1 cellular context compared by ENCODE assay signal in the genomic region with DNA sequence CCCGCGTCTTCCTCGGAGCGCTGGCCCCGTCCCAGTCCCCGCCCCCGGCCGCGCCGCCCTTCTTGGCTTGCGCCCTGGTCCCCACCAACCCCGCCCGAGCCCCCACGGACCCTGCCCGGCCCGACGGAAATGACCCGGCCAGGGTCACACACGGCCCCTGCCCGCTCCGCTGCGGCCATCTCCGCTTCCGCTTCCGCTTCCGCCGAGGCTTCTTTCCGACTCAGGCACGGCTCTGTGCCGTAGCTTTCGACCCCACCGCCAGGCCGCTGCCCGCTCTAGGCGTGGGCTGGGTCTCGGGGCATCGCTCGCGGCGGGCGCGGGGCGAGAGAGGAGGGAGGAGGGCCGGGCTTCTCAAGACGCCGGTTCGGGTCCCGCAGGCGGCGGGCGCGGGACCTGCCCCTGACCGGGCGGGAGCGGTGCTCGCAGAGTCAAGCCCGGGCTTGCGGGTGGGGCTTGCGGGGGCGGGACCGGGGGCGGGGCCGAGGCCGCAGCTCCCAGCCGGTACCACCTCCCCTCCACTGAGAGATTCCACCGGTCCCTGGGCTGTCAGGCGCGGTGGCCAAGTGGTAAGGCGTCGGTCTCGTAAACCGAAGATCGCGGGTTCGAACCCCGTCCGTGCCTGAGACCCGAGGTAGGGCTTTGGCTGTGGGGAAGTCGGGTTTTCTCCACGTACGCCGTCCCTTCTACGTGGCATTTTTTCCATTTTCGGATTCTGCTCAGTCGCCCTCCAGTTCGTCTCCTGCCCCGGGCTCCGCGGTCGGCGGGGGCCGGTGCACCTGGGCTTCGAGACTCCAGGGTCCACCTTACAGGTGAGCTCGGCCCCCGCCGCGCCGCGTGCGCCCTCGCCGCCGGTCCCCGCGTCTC.
TF ChIP-seq lines count a peak whose summit lies in the region.

No MANE protein-coding gene starts in this region.

TF ChIP-seq in HepG2, 621 proteins besides CTCF, POLR2A, EP300 and RAD21 (continued from another document and continues in another):
- TF ChIP-seq HNF1A (IDR thresholded peaks at IDR 0.05; ENCODE audit: low read depth) (0 out of 2 replicates have a peak, but pooled peaks have one; percentile 55), HNF1A (CRISPR knock-in tag; IDR thresholded peaks at IDR 0.05; ENCODE audit: borderline replicate concordance) (peak; percentile 18; the same call in 1 of the 2 replicates), REL (CRISPR knock-in tag; conservative IDR thresholded peaks at IDR 0.05) (0 out of 2 replicates have a peak, but pooled peaks have one; percentile 6), SNRNP70 (IDR thresholded peaks at IDR 0.05; ENCODE audit: low read depth, low read length) (no peak), BRCA1 (CRISPR knock-in tag; IDR thresholded peaks at IDR 0.05) (0 out of 2 replicates have a peak, but pooled peaks have one; percentile 57), CBFB (CRISPR knock-in tag; IDR thresholded peaks at IDR 0.05) (peak; percentile 66; the same call in 1 of the 2 replicates), RBM22 (optimal IDR thresholded peaks at IDR 0.05; ENCODE audit: low read length) (peak; percentile 94), GPBP1L1 (CRISPR knock-in tag; IDR thresholded peaks at IDR 0.05) (no peak), ADNP (CRISPR knock-in tag; IDR thresholded peaks at IDR 0.05) (peak; percentile 78), NFE2L2 (IDR thresholded peaks at IDR 0.05; ENCODE audit: low read length) (no peak), ATF3 (CRISPR knock-in tag; IDR thresholded peaks at IDR 0.05) (no peak), SYNCRIP (IDR thresholded peaks at IDR 0.05; ENCODE audit: insufficient read depth, low read depth, low read length) (no peak), CBX1 (IDR thresholded peaks at IDR 0.05; ENCODE audit: low read depth) (no peak), RFX1 (IDR thresholded peaks at IDR 0.05) (no peak), PITX1 (CRISPR knock-in tag; IDR thresholded peaks at IDR 0.05) (peak; percentile 60; the same call in 1 of the 2 replicates), PAF1 (CRISPR knock-in tag; IDR thresholded peaks at IDR 0.05) (no peak), KLF11 (CRISPR knock-in tag; IDR thresholded peaks at IDR 0.05) (peak; percentile 71; the same call in 1 of the 2 replicates), HNF4G (IDR thresholded peaks at IDR 0.05; ENCODE audit: borderline replicate concordance, low read depth, low read length) (no peak), HNF4G (CRISPR knock-in tag; IDR thresholded peaks at IDR 0.05; ENCODE audit: borderline replicate concordance, low read depth) (peak; percentile 68), HNF4A (CRISPR knock-in tag; IDR thresholded peaks at IDR 0.05) (no peak), SP140L (CRISPR knock-in tag; IDR thresholded peaks at IDR 0.05; ENCODE audit: borderline replicate concordance) (no peak), ZGPAT (CRISPR knock-in tag; IDR thresholded peaks at IDR 0.05) (peak; percentile 80)
- TF ChIP-seq, protein P1, sequence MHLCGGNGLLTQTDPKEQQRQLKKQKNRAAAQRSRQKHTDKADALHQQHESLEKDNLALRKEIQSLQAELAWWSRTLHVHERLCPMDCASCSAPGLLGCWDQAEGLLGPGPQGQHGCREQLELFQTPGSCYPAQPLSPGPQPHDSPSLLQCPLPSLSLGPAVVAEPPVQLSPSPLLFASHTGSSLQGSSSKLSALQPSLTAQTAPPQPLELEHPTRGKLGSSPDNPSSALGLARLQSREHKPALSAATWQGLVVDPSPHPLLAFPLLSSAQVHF (CRISPR knock-in tag; IDR thresholded peaks at IDR 0.05): no peak
- TF ChIP-seq, protein P2, sequence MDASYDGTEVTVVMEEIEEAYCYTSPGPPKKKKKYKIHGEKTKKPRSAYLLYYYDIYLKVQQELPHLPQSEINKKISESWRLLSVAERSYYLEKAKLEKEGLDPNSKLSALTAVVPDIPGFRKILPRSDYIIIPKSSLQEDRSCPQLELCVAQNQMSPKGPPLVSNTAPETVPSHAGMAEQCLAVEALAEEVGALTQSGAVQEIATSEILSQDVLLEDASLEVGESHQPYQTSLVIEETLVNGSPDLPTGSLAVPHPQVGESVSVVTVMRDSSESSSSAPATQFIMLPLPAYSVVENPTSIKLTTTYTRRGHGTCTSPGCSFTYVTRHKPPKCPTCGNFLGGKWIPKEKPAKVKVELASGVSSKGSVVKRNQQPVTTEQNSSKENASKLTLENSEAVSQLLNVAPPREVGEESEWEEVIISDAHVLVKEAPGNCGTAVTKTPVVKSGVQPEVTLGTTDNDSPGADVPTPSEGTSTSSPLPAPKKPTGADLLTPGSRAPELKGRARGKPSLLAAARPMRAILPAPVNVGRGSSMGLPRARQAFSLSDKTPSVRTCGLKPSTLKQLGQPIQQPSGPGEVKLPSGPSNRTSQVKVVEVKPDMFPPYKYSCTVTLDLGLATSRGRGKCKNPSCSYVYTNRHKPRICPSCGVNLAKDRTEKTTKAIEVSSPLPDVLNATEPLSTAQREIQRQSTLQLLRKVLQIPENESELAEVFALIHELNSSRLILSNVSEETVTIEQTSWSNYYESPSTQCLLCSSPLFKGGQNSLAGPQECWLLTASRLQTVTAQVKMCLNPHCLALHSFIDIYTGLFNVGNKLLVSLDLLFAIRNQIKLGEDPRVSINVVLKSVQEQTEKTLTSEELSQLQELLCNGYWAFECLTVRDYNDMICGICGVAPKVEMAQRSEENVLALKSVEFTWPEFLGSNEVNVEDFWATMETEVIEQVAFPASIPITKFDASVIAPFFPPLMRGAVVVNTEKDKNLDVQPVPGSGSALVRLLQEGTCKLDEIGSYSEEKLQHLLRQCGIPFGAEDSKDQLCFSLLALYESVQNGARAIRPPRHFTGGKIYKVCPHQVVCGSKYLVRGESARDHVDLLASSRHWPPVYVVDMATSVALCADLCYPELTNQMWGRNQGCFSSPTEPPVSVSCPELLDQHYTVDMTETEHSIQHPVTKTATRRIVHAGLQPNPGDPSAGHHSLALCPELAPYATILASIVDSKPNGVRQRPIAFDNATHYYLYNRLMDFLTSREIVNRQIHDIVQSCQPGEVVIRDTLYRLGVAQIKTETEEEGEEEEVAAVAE (CRISPR knock-in tag; IDR thresholded peaks at IDR 0.05; ENCODE audit: borderline replicate concordance): peak; percentile 74; the same call in 1 of the 2 replicates
- TF ChIP-seq, protein P3, sequence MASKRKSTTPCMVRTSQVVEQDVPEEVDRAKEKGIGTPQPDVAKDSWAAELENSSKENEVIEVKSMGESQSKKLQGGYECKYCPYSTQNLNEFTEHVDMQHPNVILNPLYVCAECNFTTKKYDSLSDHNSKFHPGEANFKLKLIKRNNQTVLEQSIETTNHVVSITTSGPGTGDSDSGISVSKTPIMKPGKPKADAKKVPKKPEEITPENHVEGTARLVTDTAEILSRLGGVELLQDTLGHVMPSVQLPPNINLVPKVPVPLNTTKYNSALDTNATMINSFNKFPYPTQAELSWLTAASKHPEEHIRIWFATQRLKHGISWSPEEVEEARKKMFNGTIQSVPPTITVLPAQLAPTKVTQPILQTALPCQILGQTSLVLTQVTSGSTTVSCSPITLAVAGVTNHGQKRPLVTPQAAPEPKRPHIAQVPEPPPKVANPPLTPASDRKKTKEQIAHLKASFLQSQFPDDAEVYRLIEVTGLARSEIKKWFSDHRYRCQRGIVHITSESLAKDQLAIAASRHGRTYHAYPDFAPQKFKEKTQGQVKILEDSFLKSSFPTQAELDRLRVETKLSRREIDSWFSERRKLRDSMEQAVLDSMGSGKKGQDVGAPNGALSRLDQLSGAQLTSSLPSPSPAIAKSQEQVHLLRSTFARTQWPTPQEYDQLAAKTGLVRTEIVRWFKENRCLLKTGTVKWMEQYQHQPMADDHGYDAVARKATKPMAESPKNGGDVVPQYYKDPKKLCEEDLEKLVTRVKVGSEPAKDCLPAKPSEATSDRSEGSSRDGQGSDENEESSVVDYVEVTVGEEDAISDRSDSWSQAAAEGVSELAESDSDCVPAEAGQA (IDR thresholded peaks at IDR 0.05; ENCODE audit: low read depth): no peak; the same call in none of the 2 replicates
- TF ChIP-seq, protein P3 (CRISPR knock-in tag; IDR thresholded peaks at IDR 0.05; ENCODE audit: borderline replicate concordance): peak; percentile 34; the same call in 1 of the 2 replicates
- TF ChIP-seq, protein P4, sequence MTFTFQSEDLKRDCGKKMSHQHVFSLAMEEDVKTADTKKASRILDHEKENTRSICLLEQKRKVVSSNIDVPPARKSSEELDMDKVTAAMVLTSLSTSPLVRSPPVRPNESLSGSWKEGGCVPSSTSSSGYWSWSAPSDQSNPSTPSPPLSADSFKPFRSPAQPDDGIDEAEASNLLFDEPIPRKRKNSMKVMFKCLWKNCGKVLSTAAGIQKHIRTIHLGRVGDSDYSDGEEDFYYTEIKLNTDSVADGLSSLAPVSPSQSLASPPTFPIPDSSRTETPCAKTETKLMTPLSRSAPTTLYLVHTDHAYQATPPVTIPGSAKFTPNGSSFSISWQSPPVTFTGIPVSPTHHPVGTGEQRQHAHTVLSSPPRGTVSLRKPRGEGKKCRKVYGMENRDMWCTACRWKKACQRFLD (CRISPR knock-in tag; IDR thresholded peaks at IDR 0.05; ENCODE audit: borderline replicate concordance): peak; percentile 41; the same call in 1 of the 2 replicates
- TF ChIP-seq, protein P5, sequence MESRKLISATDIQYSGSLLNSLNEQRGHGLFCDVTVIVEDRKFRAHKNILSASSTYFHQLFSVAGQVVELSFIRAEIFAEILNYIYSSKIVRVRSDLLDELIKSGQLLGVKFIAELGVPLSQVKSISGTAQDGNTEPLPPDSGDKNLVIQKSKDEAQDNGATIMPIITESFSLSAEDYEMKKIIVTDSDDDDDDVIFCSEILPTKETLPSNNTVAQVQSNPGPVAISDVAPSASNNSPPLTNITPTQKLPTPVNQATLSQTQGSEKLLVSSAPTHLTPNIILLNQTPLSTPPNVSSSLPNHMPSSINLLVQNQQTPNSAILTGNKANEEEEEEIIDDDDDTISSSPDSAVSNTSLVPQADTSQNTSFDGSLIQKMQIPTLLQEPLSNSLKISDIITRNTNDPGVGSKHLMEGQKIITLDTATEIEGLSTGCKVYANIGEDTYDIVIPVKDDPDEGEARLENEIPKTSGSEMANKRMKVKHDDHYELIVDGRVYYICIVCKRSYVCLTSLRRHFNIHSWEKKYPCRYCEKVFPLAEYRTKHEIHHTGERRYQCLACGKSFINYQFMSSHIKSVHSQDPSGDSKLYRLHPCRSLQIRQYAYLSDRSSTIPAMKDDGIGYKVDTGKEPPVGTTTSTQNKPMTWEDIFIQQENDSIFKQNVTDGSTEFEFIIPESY (CRISPR knock-in tag; IDR thresholded peaks at IDR 0.05): peak; percentile 19
